ENCODE assay signal across 2 cellular contexts in the genomic region with DNA sequence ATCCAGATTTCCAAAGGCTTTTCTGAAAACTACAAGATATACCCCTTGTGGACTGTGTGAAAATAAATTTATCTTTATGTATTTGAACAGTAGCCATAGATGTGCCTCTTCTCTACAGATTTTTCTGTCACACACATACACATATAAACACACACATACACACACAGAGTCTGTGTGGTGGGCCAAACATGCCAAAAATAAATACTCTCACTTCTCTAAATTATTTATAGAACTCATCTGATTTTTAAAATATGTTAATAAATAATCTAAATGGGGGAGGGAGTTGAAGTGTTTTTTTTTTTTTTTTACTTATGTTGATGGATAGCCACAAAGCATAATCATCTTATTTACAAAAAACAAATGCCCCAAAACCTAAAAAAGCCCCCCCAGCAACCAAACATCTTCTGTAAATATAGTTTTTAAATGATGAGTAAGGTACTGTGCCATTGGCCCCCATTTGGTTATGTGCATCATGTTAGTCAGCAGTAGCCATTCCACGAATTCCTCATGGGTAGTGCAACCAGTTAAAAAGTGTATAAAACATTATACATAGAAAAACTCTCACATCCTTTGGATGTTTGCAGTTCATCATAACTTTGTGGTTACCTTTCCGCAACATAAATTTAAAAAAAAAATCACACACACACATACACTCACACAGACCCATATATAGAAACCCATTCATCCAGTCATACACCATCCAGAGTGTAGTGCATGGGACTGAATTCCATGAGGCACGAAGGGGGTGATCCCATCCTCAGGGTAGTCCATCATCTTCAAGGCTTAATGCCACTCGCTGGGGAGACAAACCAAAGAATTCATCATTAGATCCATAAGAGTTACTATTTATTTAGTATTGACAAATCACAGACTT.
TF ChIP-seq lines count a peak whose summit lies in the region.

No MANE protein-coding gene starts in this region.

TF ChIP-seq in SK-N-SH treated with all-trans-retinoic acid at 6 μM for 48 hours, 23 proteins besides CTCF, POLR2A, EP300 and RAD21:
- TF ChIP-seq ZFP3 (CRISPR knock-in tag; IDR thresholded peaks at IDR 0.05) (no peak), ESRRG (CRISPR knock-in tag; IDR thresholded peaks at IDR 0.05) (no peak), ZNF70 (CRISPR knock-in tag; IDR thresholded peaks at IDR 0.05) (no peak), TCF4 (CRISPR knock-in tag; IDR thresholded peaks at IDR 0.05; ENCODE audit: borderline replicate concordance) (no peak), ISL1 (CRISPR knock-in tag; IDR thresholded peaks at IDR 0.05) (no peak), GLIS3 (CRISPR knock-in tag; IDR thresholded peaks at IDR 0.05) (no peak), ZNF565 (CRISPR knock-in tag; conservative IDR thresholded peaks at IDR 0.05; ENCODE audit: low read depth) (no peak), ZNF8 (CRISPR knock-in tag; IDR thresholded peaks at IDR 0.05) (no peak), ZFP30 (CRISPR knock-in tag; IDR thresholded peaks at IDR 0.05) (no peak), BACH2 (CRISPR knock-in tag; IDR thresholded peaks at IDR 0.05; ENCODE audit: borderline replicate concordance) (no peak), ZC3H10 (CRISPR knock-in tag; IDR thresholded peaks at IDR 0.05) (no peak), OSR1 (CRISPR knock-in tag; IDR thresholded peaks at IDR 0.05) (no peak), TSHZ2 (CRISPR knock-in tag; IDR thresholded peaks at IDR 0.05) (no peak), ARNTL (CRISPR knock-in tag; IDR thresholded peaks at IDR 0.05; ENCODE audit: borderline replicate concordance, low read depth) (no peak), PATZ1 (CRISPR knock-in tag; IDR thresholded peaks at IDR 0.05; ENCODE audit: borderline replicate concordance) (no peak), RARB (CRISPR knock-in tag; IDR thresholded peaks at IDR 0.05) (no peak), PPARA (CRISPR knock-in tag; IDR thresholded peaks at IDR 0.05; ENCODE audit: borderline replicate concordance) (no peak), SNAI2 (CRISPR knock-in tag; IDR thresholded peaks at IDR 0.05) (no peak)
- TF ChIP-seq, protein P1, sequence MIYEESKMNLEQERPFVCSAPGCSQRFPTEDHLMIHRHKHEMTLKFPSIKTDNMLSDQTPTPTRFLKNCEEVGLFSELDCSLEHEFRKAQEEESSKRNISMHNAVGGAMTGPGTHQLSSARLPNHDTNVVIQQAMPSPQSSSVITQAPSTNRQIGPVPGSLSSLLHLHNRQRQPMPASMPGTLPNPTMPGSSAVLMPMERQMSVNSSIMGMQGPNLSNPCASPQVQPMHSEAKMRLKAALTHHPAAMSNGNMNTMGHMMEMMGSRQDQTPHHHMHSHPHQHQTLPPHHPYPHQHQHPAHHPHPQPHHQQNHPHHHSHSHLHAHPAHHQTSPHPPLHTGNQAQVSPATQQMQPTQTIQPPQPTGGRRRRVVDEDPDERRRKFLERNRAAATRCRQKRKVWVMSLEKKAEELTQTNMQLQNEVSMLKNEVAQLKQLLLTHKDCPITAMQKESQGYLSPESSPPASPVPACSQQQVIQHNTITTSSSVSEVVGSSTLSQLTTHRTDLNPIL (CRISPR knock-in tag; IDR thresholded peaks at IDR 0.05; ENCODE audit: low read depth): no peak

TF ChIP-seq in SK-N-SH, 30 proteins besides CTCF, POLR2A, EP300 and RAD21:
- TF ChIP-seq IRF3 (IDR thresholded peaks at IDR 0.05; ENCODE audit: low read depth, low read length): no peak
- no peak for TF ChIP-seq NFIC (IDR thresholded peaks at IDR 0.05; ENCODE audit: borderline replicate concordance)
- no peak for TF ChIP-seq MEF2A (IDR thresholded peaks at IDR 0.05; ENCODE audit: borderline replicate concordance, low read depth)
- no peak for TF ChIP-seq JUND (IDR thresholded peaks at IDR 0.05)
- no peak for TF ChIP-seq FOXJ3 (CRISPR knock-in tag; IDR thresholded peaks at IDR 0.05)
- no peak for TF ChIP-seq GATA2 (CRISPR knock-in tag; IDR thresholded peaks at IDR 0.05)
- no peak for TF ChIP-seq CHD2 (IDR thresholded peaks at IDR 0.05; ENCODE audit: low read length, partially characterized antibody)
- no peak for TF ChIP-seq TAF1 (IDR thresholded peaks at IDR 0.05; ENCODE audit: borderline replicate concordance, low read depth, low read length)
- TF ChIP-seq SIN3A (IDR thresholded peaks at IDR 0.05; ENCODE audit: borderline replicate concordance, low read depth, low read length): no peak
- TF ChIP-seq, protein P2, sequence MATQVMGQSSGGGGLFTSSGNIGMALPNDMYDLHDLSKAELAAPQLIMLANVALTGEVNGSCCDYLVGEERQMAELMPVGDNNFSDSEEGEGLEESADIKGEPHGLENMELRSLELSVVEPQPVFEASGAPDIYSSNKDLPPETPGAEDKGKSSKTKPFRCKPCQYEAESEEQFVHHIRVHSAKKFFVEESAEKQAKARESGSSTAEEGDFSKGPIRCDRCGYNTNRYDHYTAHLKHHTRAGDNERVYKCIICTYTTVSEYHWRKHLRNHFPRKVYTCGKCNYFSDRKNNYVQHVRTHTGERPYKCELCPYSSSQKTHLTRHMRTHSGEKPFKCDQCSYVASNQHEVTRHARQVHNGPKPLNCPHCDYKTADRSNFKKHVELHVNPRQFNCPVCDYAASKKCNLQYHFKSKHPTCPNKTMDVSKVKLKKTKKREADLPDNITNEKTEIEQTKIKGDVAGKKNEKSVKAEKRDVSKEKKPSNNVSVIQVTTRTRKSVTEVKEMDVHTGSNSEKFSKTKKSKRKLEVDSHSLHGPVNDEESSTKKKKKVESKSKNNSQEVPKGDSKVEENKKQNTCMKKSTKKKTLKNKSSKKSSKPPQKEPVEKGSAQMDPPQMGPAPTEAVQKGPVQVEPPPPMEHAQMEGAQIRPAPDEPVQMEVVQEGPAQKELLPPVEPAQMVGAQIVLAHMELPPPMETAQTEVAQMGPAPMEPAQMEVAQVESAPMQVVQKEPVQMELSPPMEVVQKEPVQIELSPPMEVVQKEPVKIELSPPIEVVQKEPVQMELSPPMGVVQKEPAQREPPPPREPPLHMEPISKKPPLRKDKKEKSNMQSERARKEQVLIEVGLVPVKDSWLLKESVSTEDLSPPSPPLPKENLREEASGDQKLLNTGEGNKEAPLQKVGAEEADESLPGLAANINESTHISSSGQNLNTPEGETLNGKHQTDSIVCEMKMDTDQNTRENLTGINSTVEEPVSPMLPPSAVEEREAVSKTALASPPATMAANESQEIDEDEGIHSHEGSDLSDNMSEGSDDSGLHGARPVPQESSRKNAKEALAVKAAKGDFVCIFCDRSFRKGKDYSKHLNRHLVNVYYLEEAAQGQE (IDR thresholded peaks at IDR 0.05; ENCODE audit: low read depth, low read length): no peak
- no peak for TF ChIP-seq ELF1 (IDR thresholded peaks at IDR 0.05)
- TF ChIP-seq NRF1 (IDR thresholded peaks at IDR 0.05; ENCODE audit: low read depth, low read length): no peak
- no peak for TF ChIP-seq EZH2phosphoT487 (IDR thresholded peaks at IDR 0.05; ENCODE audit: borderline replicate concordance, low read depth)
- TF ChIP-seq RCOR1 (IDR thresholded peaks at IDR 0.05; ENCODE audit: low read length): no peak
- TF ChIP-seq FOSL2 (IDR thresholded peaks at IDR 0.05; ENCODE audit: borderline replicate concordance, low read depth): no peak; the same call in 1 of the 2 replicates
- TF ChIP-seq MXI1 (IDR thresholded peaks at IDR 0.05; ENCODE audit: low read depth, low read length): no peak
- no peak for TF ChIP-seq ZBTB33 (IDR thresholded peaks at IDR 0.05; ENCODE audit: borderline replicate concordance, low read depth)
- no peak for TF ChIP-seq FOXM1 (IDR thresholded peaks at IDR 0.05; ENCODE audit: low read depth)
- TF ChIP-seq RFX5 (IDR thresholded peaks at IDR 0.05; ENCODE audit: low read length): no peak
